Comparison of ENCODE assay signal across 11 cellular contexts in the genomic region with DNA sequence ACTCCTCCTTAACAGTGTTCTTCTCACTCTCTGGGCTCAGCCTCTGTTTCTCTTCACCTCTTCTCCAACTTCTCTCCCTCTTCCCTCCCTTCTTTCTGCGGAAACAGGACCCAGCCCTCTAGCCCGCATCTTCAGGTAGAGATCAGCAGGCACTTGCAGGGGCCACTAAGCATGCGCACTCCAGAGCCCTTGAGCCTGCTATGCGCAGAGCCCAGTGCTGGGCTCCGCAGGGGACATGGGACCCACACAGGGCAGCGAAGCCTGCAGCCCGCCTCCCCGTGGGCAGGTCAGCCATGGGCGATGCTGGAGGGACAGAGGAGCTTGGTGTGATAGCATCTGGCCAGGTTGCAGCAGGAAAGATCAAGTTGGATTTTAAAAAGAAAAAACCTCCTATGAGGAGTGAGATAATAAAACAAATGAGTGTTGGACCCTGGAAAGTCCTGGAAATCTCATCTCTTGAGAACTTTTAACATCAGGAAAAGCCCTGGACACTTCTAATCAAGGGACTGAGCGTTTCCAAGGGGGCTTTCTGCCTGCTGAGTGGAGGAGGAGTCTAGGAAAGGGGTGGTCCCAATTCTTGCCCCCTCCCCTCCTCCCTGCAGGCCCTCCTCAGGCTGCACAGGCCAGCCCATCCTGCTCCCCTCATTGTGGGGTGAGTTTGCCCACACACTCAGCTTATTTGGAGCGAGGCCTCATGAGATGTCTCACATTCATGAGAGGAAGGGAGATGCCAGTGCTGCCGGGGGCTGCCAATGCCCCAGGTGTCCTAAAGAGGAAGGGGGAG.
DNase-seq lines count a peak whose midpoint lies in the region; TF ChIP-seq lines count a peak whose summit lies in the region.
"Had no signal": no experiment of that assay in that cellular context is flagged by ENCODE, and none has a peak within 500 bp of the region (broad histone marks: within the 10 kb centered on the region; RNA-seq: fewer than 3 reads in every experiment).

No MANE protein-coding gene starts in this region.

- peak overlapping the region; percentile 19 for H3K4me3 Mint-ChIP-seq in activated CD4-positive, alpha-beta T cell treated with anti-CD3 and anti-CD28 coated beads, Interleukin-2, amount 10 ng/mL, durations not matched to agents 24 days and 14 days
- peak overlapping the region; percentile 32 for H3K4me3 Mint-ChIP-seq in HFFc6
- H3K4me3 Mint-ChIP-seq: natural killer cell treated with Interleukin-12 subunit alpha and Interleukin-12 subunit beta and Interleukin-15 and Interleukin-18, amount 100 ng/mL, for 72 hours had no signal

- no peaks in the 10 kb centered on the region for H3K9me3 Mint-ChIP-seq in activated CD4-positive, alpha-beta T cell treated with anti-CD3 and anti-CD28 coated beads, Interleukin-2, amount 10 ng/mL, durations not matched to agents 24 days and 14 days
- no peaks in the 10 kb centered on the region for H3K9me3 Mint-ChIP-seq in HFFc6
- H3K9me3 Mint-ChIP-seq: natural killer cell treated with Interleukin-12 subunit alpha and Interleukin-12 subunit beta and Interleukin-15 and Interleukin-18, amount 100 ng/mL, for 72 hours had no signal

- peaks cover 15% of the 10 kb centered on the region for H3K27me3 Mint-ChIP-seq in activated CD4-positive, alpha-beta T cell treated with anti-CD3 and anti-CD28 coated beads, Interleukin-2, amount 10 ng/mL, durations not matched to agents 24 days and 14 days
- peaks cover 2% of the 10 kb centered on the region for H3K27me3 Mint-ChIP-seq in HFFc6 (ENCODE audit: insufficient read depth)

- no peak for DNase-seq in activated CD4-positive, alpha-beta T cell treated with anti-CD3 and anti-CD28 coated beads, Interleukin-2, amount 10 ng/mL, durations not matched to agents 24 days and 14 days
- DNase-seq in activated CD4-positive, alpha-beta T cell treated with anti-CD3 and anti-CD28 coated beads, Interleukin-2, amount 50 U/mL, for 4 hours, result no peak
- DNase-seq in HFFc6 (no peak), cerebellum (ENCODE audit: low spot score) (peak; percentile 52), posterior vena cava (ENCODE audit: low spot score) (peak; percentile 66), NCI-H446 treated with DMSO at 0.1 percent for 48 hours (lab: John Stamatoyannopoulos, UW) (no peak), dermis blood vessel endothelial cell (no peak)
- DNase-seq in stimulated activated CD4-positive, alpha-beta T cell treated with anti-CD3 and anti-CD28 coated beads, Interleukin-4, amount 100 ng/mL, for 1 hour, result no peak
- DNase-seq: activated gamma-delta T cell treated with Interleukin-2 at 50 U/mL for 16 hours, NCI-H1436 treated with DMSO at 0.1 percent for 48 hours had no signal

- H3K27ac Mint-ChIP-seq in activated CD4-positive, alpha-beta T cell treated with anti-CD3 and anti-CD28 coated beads, Interleukin-2, amount 10 ng/mL, durations not matched to agents 24 days and 14 days, result peak overlapping the region; percentile 46
- H3K27ac Mint-ChIP-seq in HFFc6, result no peak overlapping the region
- H3K27ac Mint-ChIP-seq: natural killer cell treated with Interleukin-12 subunit alpha and Interleukin-12 subunit beta and Interleukin-15 and Interleukin-18, amount 100 ng/mL, for 72 hours had no signal

- intact Hi-C loops in activated CD4-positive, alpha-beta T cell treated with anti-CD3 and anti-CD28 coated beads, Interleukin-2, amount 10 ng/mL, durations not matched to agents 24 days and 14 days (cut with micrococcal nuclease), result no loop called here
- intact Hi-C loops in posterior vena cava (cut with DNase I), result no loop called here

- TF ChIP-seq CTCF in HFFc6 (IDR thresholded peaks at IDR 0.05), result no peak

- no peaks in the 10 kb centered on the region for H3K36me3 Mint-ChIP-seq in activated CD4-positive, alpha-beta T cell treated with anti-CD3 and anti-CD28 coated beads, Interleukin-2, amount 10 ng/mL, durations not matched to agents 24 days and 14 days (ENCODE audit: low read depth)
- no peaks in the 10 kb centered on the region for H3K36me3 Mint-ChIP-seq in HFFc6 (ENCODE audit: low read depth)
- H3K36me3 Mint-ChIP-seq: natural killer cell treated with Interleukin-12 subunit alpha and Interleukin-12 subunit beta and Interleukin-15 and Interleukin-18, amount 100 ng/mL, for 72 hours had no signal

- peaks cover 17% of the 10 kb centered on the region for H3K4me1 Mint-ChIP-seq in activated CD4-positive, alpha-beta T cell treated with anti-CD3 and anti-CD28 coated beads, Interleukin-2, amount 10 ng/mL, durations not matched to agents 24 days and 14 days
- H3K4me1 Mint-ChIP-seq in HFFc6 (ENCODE audit: low read depth), result peaks cover 62% of the 10 kb centered on the region

Comparison
In these comparisons a context has a peak if more than half of its experiments do, and no peak if none do; other contexts are left out.
1. DNase-seq: peak in cerebellum (single experiment) and posterior vena cava (single experiment); none in activated CD4-positive, alpha-beta T cell treated with anti-CD3 and anti-CD28 coated beads, Interleukin-2, amount 10 ng/mL, durations not matched to agents 24 days and 14 days (single experiment), activated CD4-positive, alpha-beta T cell treated with anti-CD3 and anti-CD28 coated beads, Interleukin-2, amount 50 U/mL, for 4 hours (0 of 2), HFFc6 (single experiment), NCI-H446 treated with DMSO at 0.1 percent for 48 hours (single experiment), dermis blood vessel endothelial cell (single experiment) and stimulated activated CD4-positive, alpha-beta T cell treated with anti-CD3 and anti-CD28 coated beads, Interleukin-4, amount 100 ng/mL, for 1 hour (single experiment).